In genomic region chr16:16120382-16121184, GRCh38 we compare ENCODE assay signal across 9 cellular contexts.
DNase-seq lines count a peak whose midpoint lies in the region; ATAC-seq and TF ChIP-seq lines count a peak whose summit lies in the region.
"Had no signal": no experiment of that assay in that cellular context is flagged by ENCODE, and none has a peak within 500 bp of the region (broad histone marks: within the 10 kb centered on the region; RNA-seq: fewer than 3 reads in every experiment).

No MANE protein-coding gene starts in this region.

- H3K27me3 Mint-ChIP-seq in osteocyte (ENCODE audit: unreplicated experiment): no peaks in the 10 kb centered on the region

- H3K27ac Mint-ChIP-seq in osteocyte (ENCODE audit: unreplicated experiment): peak overlapping the region; percentile 31

- in situ Hi-C loops in G401 (cut with HindIII; ENCODE audit: low sequenced_read_pairs): no loop called here

- no peak overlapping the region for H3K4me3 ChIP-seq in fibroblast of villous mesenchyme (ENCODE audit: low read depth, low read length)

- DNase-seq in G401 (ENCODE audit: low spot score): peak; percentile 83
- DNase-seq in NCI-H524 treated with DMSO at 0.1 percent for 48 hours (lab: John Stamatoyannopoulos, UW): peak; percentile 97
- DNase-seq in fibroblast of villous mesenchyme (ENCODE audit: low read depth): peak; percentile 28
- DNase-seq in osteocyte (ENCODE audit: extremely low spot score, unreplicated experiment): no peak
- DNase-seq in activated CD8-positive, alpha-beta memory T cell treated with anti-CD3 and anti-CD28 coated beads, Interleukin-2, amount 50 U/mL, for 48 hours: no peak
- DNase-seq: activated effector memory CD4-positive, alpha-beta T cell treated with anti-CD3 and anti-CD28 coated beads, Interleukin-2, amount 50 U/mL, for 16 hours had no signal

- TF ChIP-seq CTCF in fibroblast of villous mesenchyme (IDR thresholded peaks at IDR 0.05; ENCODE audit: insufficient read depth, low read depth, low read length) (no peak), osteocyte (IDR thresholded peaks at IDR 0.05) (no peak)

- H3K4me1 Mint-ChIP-seq in osteocyte (ENCODE audit: unreplicated experiment): no peaks in the 10 kb centered on the region

- H3K9me3 Mint-ChIP-seq in osteocyte (ENCODE audit: unreplicated experiment): peaks cover 3% of the 10 kb centered on the region

- ATAC-seq in HG02610 (IDR thresholded peaks at IDR 0.05; ENCODE audit: unreplicated experiment) (no peak), GM19397 (IDR thresholded peaks at IDR 0.05; ENCODE audit: unreplicated experiment) (no peak), HG03196 (IDR thresholded peaks at IDR 0.05; ENCODE audit: unreplicated experiment) (no peak)

- peaks cover 81% of the 10 kb centered on the region for H3K36me3 Mint-ChIP-seq in osteocyte (ENCODE audit: unreplicated experiment)

- H3K4me3 Mint-ChIP-seq in osteocyte (ENCODE audit: unreplicated experiment): no peak overlapping the region

Comparison
In these comparisons a context has a peak if more than half of its experiments do, and no peak if none do; other contexts are left out.
1. DNase-seq: peak in G401 (single experiment), NCI-H524 treated with DMSO at 0.1 percent for 48 hours (single experiment) and fibroblast of villous mesenchyme (single experiment); none in osteocyte (single experiment) and activated CD8-positive, alpha-beta memory T cell treated with anti-CD3 and anti-CD28 coated beads, Interleukin-2, amount 50 U/mL, for 48 hours (single experiment).